ENCODE assay signal across 9 cellular contexts in genomic region chr1:183180213-183180612, GRCh38. TPM values are rescaled to one million over a fixed set of nuclear protein-coding genes. Genes with fewer than 3 reads are reported as not detected.
A peak's percentile ranks its signal among the peaks of the same experiment; 100 is the strongest.
DNase-seq lines count a peak whose midpoint lies in the region; ATAC-seq, FAIRE-seq and TF ChIP-seq lines count a peak whose summit lies in the region.
"Had no signal": no experiment of that assay in that cellular context is flagged by ENCODE, and none has a peak within 500 bp of the region (broad histone marks: within the 10 kb centered on the region; RNA-seq: fewer than 3 reads in every experiment).

No MANE protein-coding gene starts in this region.

- H3K4me1 ChIP-seq in astrocyte (ENCODE audit: insufficient read depth, low read length) (peaks cover 13% of the 10 kb centered on the region), MM.1S (ENCODE audit: low read length) (no peaks in the 10 kb centered on the region)

- H3K9me3 Mint-ChIP-seq in astrocyte (ENCODE audit: unreplicated experiment) = no peaks in the 10 kb centered on the region
- H3K9me3 Mint-ChIP-seq in glutamatergic neuron (ENCODE audit: unreplicated experiment) = peaks cover 3% of the 10 kb centered on the region

- peak; percentile 61 for DNase-seq in AG04449 (ENCODE audit: low read depth, low spot score)
- DNase-seq in astrocyte (ENCODE audit: low read depth) = peak; percentile 86
- peak; percentile 37 to 80 for DNase-seq in left colon
- DNase-seq in MM.1S = no peak
- DNase-seq in glutamatergic neuron = no peak
- DNase-seq in GF-D8 (lab: John Stamatoyannopoulos, UW) = no peak
- DNase-seq in NCI-H1417 (lab: John Stamatoyannopoulos, UW) = no peak

- ATAC-seq in HG03196 (IDR thresholded peaks at IDR 0.05; ENCODE audit: unreplicated experiment) (peak; percentile 50), left colon (peak; percentile 75)

- H3K36me3 Mint-ChIP-seq in astrocyte (ENCODE audit: low read depth, unreplicated experiment) = no peaks in the 10 kb centered on the region
- H3K36me3 Mint-ChIP-seq in glutamatergic neuron (ENCODE audit: unreplicated experiment) = no peaks in the 10 kb centered on the region

- no peaks in the 10 kb centered on the region for H3K79me2 ChIP-seq in astrocyte (ENCODE audit: insufficient read depth, low read length)
- H3K79me2 ChIP-seq in MM.1S (ENCODE audit: low read length) = no peaks in the 10 kb centered on the region

- H3K27ac ChIP-seq in astrocyte (ENCODE audit: low read depth, low read length) (peak overlapping the region; percentile 88), MM.1S (ENCODE audit: low read length) (no peak overlapping the region)

- H3K4me1 Mint-ChIP-seq in astrocyte (ENCODE audit: low read depth, unreplicated experiment) = peaks cover 18% of the 10 kb centered on the region
- peaks cover 8% of the 10 kb centered on the region for H3K4me1 Mint-ChIP-seq in glutamatergic neuron (ENCODE audit: low read depth, unreplicated experiment)

- no peaks in the 10 kb centered on the region for H3F3A ChIP-seq in MM.1S (ENCODE audit: insufficient read depth, low read length)

- no peak for TF ChIP-seq CTCF in AG04449 (IDR thresholded peaks at IDR 0.05; ENCODE audit: insufficient read depth, low read length, missing control alignments)
- TF ChIP-seq CTCF in astrocyte (IDR thresholded peaks at IDR 0.05; ENCODE audit: insufficient read depth, low read depth, low read length) = no peak
- TF ChIP-seq CTCF in MM.1S (IDR thresholded peaks at IDR 0.05; ENCODE audit: low read length) = no peak
- TF ChIP-seq CTCF in glutamatergic neuron (IDR thresholded peaks at IDR 0.05; ENCODE audit: partially characterized antibody, unreplicated experiment) = no peak

- no peaks in the 10 kb centered on the region for H3K9me2 ChIP-seq in MM.1S (replicated peaks; ENCODE audit: insufficient read depth, low read length)

- H2AFZ ChIP-seq in astrocyte (ENCODE audit: low read depth, low read length) = peak overlapping the region; percentile 68
- H2AFZ ChIP-seq in MM.1S (ENCODE audit: low read length) = no peak overlapping the region

- peak; percentile 13 for FAIRE-seq in astrocyte (lab: Jason Lieb, UNC)

- no peaks in the 10 kb centered on the region for H4K20me1 ChIP-seq in astrocyte (ENCODE audit: insufficient read depth, low read length)
- no peaks in the 10 kb centered on the region for H4K20me1 ChIP-seq in MM.1S (ENCODE audit: insufficient read depth, low read length)

- POLR2A ChIA-PET in AG04449 (lab: Yijun Ruan, JAX) = interaction anchor here (0.7 kb wide), 1 partner anchor 50 kb away, joined by 3 read pairs; no protein-coding TSS in a partner anchor

- H3K4me2 ChIP-seq in astrocyte (ENCODE audit: low read length) (peak overlapping the region; percentile 58), MM.1S (ENCODE audit: low read depth, low read length) (no peak overlapping the region)

- H3K27me3 ChIP-seq in astrocyte (ENCODE audit: insufficient read depth, low read length) (no peaks in the 10 kb centered on the region), MM.1S (replicated peaks; ENCODE audit: insufficient read depth, low read length) (no peaks in the 10 kb centered on the region)

- H3K27ac Mint-ChIP-seq in astrocyte (ENCODE audit: unreplicated experiment) = peak overlapping the region; percentile 90
- no peak overlapping the region for H3K27ac Mint-ChIP-seq in glutamatergic neuron (ENCODE audit: unreplicated experiment)

- no peaks in the 10 kb centered on the region for H3K9me3 ChIP-seq in astrocyte (ENCODE audit: insufficient read depth, low read depth, low read length)
- H3K9me3 ChIP-seq in MM.1S (replicated peaks; ENCODE audit: insufficient read depth, low read length) = no peaks in the 10 kb centered on the region

- H3K27me3 Mint-ChIP-seq in astrocyte (ENCODE audit: low read depth, unreplicated experiment) (no peaks in the 10 kb centered on the region), glutamatergic neuron (ENCODE audit: unreplicated experiment) (no peaks in the 10 kb centered on the region)

- H3K36me3 ChIP-seq in astrocyte (ENCODE audit: insufficient read depth, low read length) = no peaks in the 10 kb centered on the region
- H3K36me3 ChIP-seq in MM.1S (replicated peaks; ENCODE audit: insufficient read depth, low read length) = no peaks in the 10 kb centered on the region

- H3K9ac ChIP-seq in astrocyte (ENCODE audit: low read length) = peak overlapping the region; percentile 60
- H3K9ac ChIP-seq in MM.1S (ENCODE audit: low read length) = no peak overlapping the region

- H3K4me3 Mint-ChIP-seq in astrocyte (ENCODE audit: unreplicated experiment) (no peak overlapping the region), glutamatergic neuron (ENCODE audit: unreplicated experiment) (no peak overlapping the region)

- intact Hi-C loops in left colon (cut with DNase I, micrococcal nuclease) = no loop called here

- H3K4me3 ChIP-seq in AG04449 (ENCODE audit: low read depth, low read length) (no peak overlapping the region), astrocyte (ENCODE audit: insufficient read depth, low read depth, low read length) (no peak overlapping the region), MM.1S (ENCODE audit: low read length) (no peak overlapping the region)

- CTCF ChIA-PET in AG04449 (lab: Yijun Ruan, JAX) = interaction anchor here (1.0 to 2.0 kb wide), 4 partner anchors 11 to 220 kb away, joined by 3 to 7 read pairs (median 3); no protein-coding TSS in a partner anchor

RNA-seq across cellular contexts. Expression of gene LAMC2, which starts 5.9 kb away (rescaled TPM):
- total RNA-seq in astrocyte (8.0 and 13.9 TPM in 2 replicates), left colon (10 to 100 TPM; 30.7 to 55.0 TPM), glutamatergic neuron (ENCODE audit: unreplicated experiment) (2.8 TPM)
- total RNA-seq: activated CD8-positive, alpha-beta memory T cell treated with anti-CD3 and anti-CD28 coated beads for 36 hours had no signal

Comparison
In these comparisons a context has a peak if more than half of its experiments do, and no peak if none do; other contexts are left out.
1. DNase-seq: peak in AG04449 (single experiment), astrocyte (single experiment) and left colon (2 of 2); none in MM.1S (single experiment), glutamatergic neuron (single experiment), GF-D8 (single experiment) and NCI-H1417 (0 of 3).